Comparison of ENCODE assay signal across 12 cellular contexts in the genomic region with DNA sequence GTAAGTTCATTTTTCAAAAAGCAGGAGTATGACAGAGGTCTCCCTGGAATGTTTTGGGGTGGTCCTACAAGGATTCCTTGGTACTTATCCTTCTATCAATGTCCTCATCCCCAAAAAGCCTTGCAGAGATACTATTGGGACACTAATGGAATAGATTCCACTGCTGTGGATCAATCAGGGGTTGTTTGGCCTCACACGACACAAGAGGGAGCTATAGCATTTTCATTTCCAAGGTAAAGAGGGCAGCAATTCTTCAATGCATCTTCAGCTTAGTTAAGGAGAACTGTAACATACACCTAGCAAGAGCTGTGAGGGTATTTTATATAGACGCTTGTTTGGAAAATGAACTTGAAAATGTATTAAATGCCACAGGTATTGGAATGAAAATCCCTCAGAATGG. TPM values are rescaled to one million over a fixed set of nuclear protein-coding genes. Genes with fewer than 3 reads are reported as not detected.
DNase-seq lines count a peak whose midpoint lies in the region; ATAC-seq and TF ChIP-seq lines count a peak whose summit lies in the region.
"Had no signal": no experiment of that assay in that cellular context is flagged by ENCODE, and none has a peak within 500 bp of the region (broad histone marks: within the 10 kb centered on the region; RNA-seq: fewer than 3 reads in every experiment).

No MANE protein-coding gene starts in this region.

- peak in 1 of 2 experiments; percentile 28 for DNase-seq in Caco-2
- no peak for DNase-seq in LNCaP clone FGC (ENCODE audit: low read depth)
- no peak for DNase-seq in mucosa of gallbladder (ENCODE audit: low spot score)
- no peak for DNase-seq in activated CD4-positive, alpha-beta T cell treated with anti-CD3 and anti-CD28 coated beads for 4 hours
- DNase-seq in heart left ventricle = no peak
- no peak for DNase-seq in esophagus squamous epithelium (lab: John Stamatoyannopoulos, UW)
- DNase-seq: DMS79 had no signal

- peak; percentile 6 to 50 for TF ChIP-seq RAD21 in liver (IDR thresholded peaks at IDR 0.05)

- TF ChIP-seq CTCF in Caco-2 (IDR thresholded peaks at IDR 0.05; ENCODE audit: insufficient read depth in 1 of 2, low read depth in 1 of 2, low read length in 1 of 2, severe bottlenecking in 1 of 2, unreplicated experiment in 1 of 2) (peak; percentile 15 to 48), LNCaP clone FGC (IDR thresholded peaks at IDR 0.05; ENCODE audit: control insufficient read depth, extremely low read depth, insufficient read depth) (peak; percentile 53), brain (conservative IDR thresholded peaks at IDR 0.05) (peak; percentile 49 to 59), liver (IDR thresholded peaks at IDR 0.05; ENCODE audit: low read depth, low read length, missing input control) (no peak), heart left ventricle (IDR thresholded peaks at IDR 0.05) (peak in 3 of 12 donors; percentile 9 to 17 (median 16)), esophagus squamous epithelium (IDR thresholded peaks at IDR 0.05) (peak in 2 of 6 experiments; percentile 18 to 35)

- no TSS peak for BruUV-seq in Caco-2 (replicated peaks; lab: Mats Ljungman, UMichigan)

- no peak for ATAC-seq in heart left ventricle
- ATAC-seq: Right ventricle myocardium inferior had no signal

- no peaks in the 10 kb centered on the region for H3K27me3 Mint-ChIP-seq in Caco-2 (ENCODE audit: insufficient read depth, unreplicated experiment)
- no peaks in the 10 kb centered on the region for H3K27me3 Mint-ChIP-seq in brain

- H3K4me3 ChIP-seq in Caco-2 (ENCODE audit: low read depth, low read length) (no peak overlapping the region), LNCaP clone FGC (ENCODE audit: low read depth, low read length) (no peak overlapping the region), liver (ENCODE audit: low read depth in 1 of 3, low read length in 3 of 3) (no peak overlapping the region), heart left ventricle (no peak overlapping the region), esophagus squamous epithelium (no peak overlapping the region)

- WGBS in liver = 36% methylated on average over 2 of the region's 2 CpGs
- 33 to 51% (median 40%) methylated on average over 2 of the region's 2 CpGs for WGBS in heart left ventricle, 4 donors
- WGBS in esophagus squamous epithelium, 2 donors = 47 to 63% methylated on average over 1 to 2 of the region's 2 CpGs

- H3K36me3 Mint-ChIP-seq in Caco-2 (ENCODE audit: insufficient read depth, unreplicated experiment) = no peaks in the 10 kb centered on the region
- H3K36me3 Mint-ChIP-seq in brain = no peaks in the 10 kb centered on the region

- no peak overlapping the region for H3K9ac ChIP-seq in liver (ENCODE audit: low read depth in 1 of 2, low read length in 2 of 2)

- intact Hi-C loops in Caco-2 (cut with micrococcal nuclease; ENCODE audit: unreplicated experiment) (loop anchor here (1.0 to 10.0 kb wide), 3 partner anchors 49 to 169 kb away; a partner anchor contains a TSS), heart left ventricle (cut with DNase I) (no loop called here), esophagus squamous epithelium (cut with DNase I) (no loop called here)

- POLR2A ChIA-PET in Caco-2 (lab: Charles Lee) = interaction anchor here (0.5 kb wide), 1 partner anchor 1947 kb away, joined by 6 read pairs; no protein-coding TSS in a partner anchor

- no peaks in the 10 kb centered on the region for H3K4me1 ChIP-seq in Caco-2
- no peaks in the 10 kb centered on the region for H3K4me1 ChIP-seq in liver (ENCODE audit: control insufficient read depth in 4 of 4, insufficient read depth in 4 of 4, low read length in 3 of 4)
- H3K4me1 ChIP-seq in heart left ventricle = no peaks in the 10 kb centered on the region
- H3K4me1 ChIP-seq in esophagus squamous epithelium = no peaks in the 10 kb centered on the region

- H3K9me3 ChIP-seq in Caco-2 (no peaks in the 10 kb centered on the region), liver (ENCODE audit: control insufficient read depth in 4 of 4, low read length in 3 of 4) (no peaks in the 10 kb centered on the region), heart left ventricle (no peaks in the 10 kb centered on the region), esophagus squamous epithelium (no peaks in the 10 kb centered on the region)

- H3K27ac Mint-ChIP-seq in Caco-2 (ENCODE audit: unreplicated experiment) (no peak overlapping the region), brain (peak overlapping the region in 1 of 5 experiments; percentile 18)

- H3K4me1 Mint-ChIP-seq in Caco-2 (ENCODE audit: low read depth, unreplicated experiment) = no peaks in the 10 kb centered on the region
- H3K4me1 Mint-ChIP-seq in brain = no peaks in the 10 kb centered on the region

- H3K36me3 ChIP-seq in Caco-2 (ENCODE audit: control insufficient read depth, insufficient read depth, low read length) (no peaks in the 10 kb centered on the region), liver (ENCODE audit: control insufficient read depth in 4 of 4, insufficient read depth in 3 of 4, low read depth in 1 of 4, low read length in 3 of 4) (no peaks in the 10 kb centered on the region), heart left ventricle (no peaks in the 10 kb centered on the region), esophagus squamous epithelium (no peaks in the 10 kb centered on the region)

- H3K4me3 Mint-ChIP-seq in Caco-2 (ENCODE audit: unreplicated experiment) (no peak overlapping the region), brain (no peak overlapping the region)

- CTCF ChIA-PET in Caco-2 (lab: Charles Lee) = interaction anchor here (0.7 to 1.8 kb wide), 3 partner anchors 41 to 171 kb away, joined by 3 to 7 read pairs (median 3); no protein-coding TSS in a partner anchor

- H3K27me3 ChIP-seq in Caco-2 (replicated peaks; ENCODE audit: control insufficient read depth, insufficient read depth, low read length) (no peaks in the 10 kb centered on the region), liver (ENCODE audit: control insufficient read depth in 4 of 4, insufficient read depth in 4 of 4, low read length in 3 of 4) (no peaks in the 10 kb centered on the region), heart left ventricle (peaks cover 0 to 17% (median 0%) of the 10 kb centered on the region in 9 donors), esophagus squamous epithelium (no peaks in the 10 kb centered on the region)

- H3K27ac ChIP-seq in liver (ENCODE audit: low read depth in 1 of 2, low read length in 2 of 2) (no peak overlapping the region), heart left ventricle (no peak overlapping the region), esophagus squamous epithelium (no peak overlapping the region)

- no peak for TF ChIP-seq POLR2A in heart left ventricle (IDR thresholded peaks at IDR 0.05)
- TF ChIP-seq POLR2A in esophagus squamous epithelium (IDR thresholded peaks at IDR 0.05) = no peak

- H3K9me3 Mint-ChIP-seq in Caco-2 (ENCODE audit: unreplicated experiment) (no peaks in the 10 kb centered on the region), brain (peaks cover 0 to 11% (median 2%) of the 10 kb centered on the region in 5 experiments)

TF ChIP-seq in liver, 16 proteins besides CTCF, POLR2A, EP300 and RAD21:
- no peak for TF ChIP-seq EGR1 (IDR thresholded peaks at IDR 0.05; ENCODE audit: low read depth in 2 of 2)
- no peak for TF ChIP-seq TAF1 (conservative IDR thresholded peaks at IDR 0.05)
- no peak for TF ChIP-seq FOXA2 (IDR thresholded peaks at IDR 0.05)
- TF ChIP-seq SP1 (IDR thresholded peaks at IDR 0.05) = no peak
- TF ChIP-seq RXRA (IDR thresholded peaks at IDR 0.05) = no peak
- TF ChIP-seq, protein P1, sequence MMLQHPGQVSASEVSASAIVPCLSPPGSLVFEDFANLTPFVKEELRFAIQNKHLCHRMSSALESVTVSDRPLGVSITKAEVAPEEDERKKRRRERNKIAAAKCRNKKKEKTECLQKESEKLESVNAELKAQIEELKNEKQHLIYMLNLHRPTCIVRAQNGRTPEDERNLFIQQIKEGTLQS (IDR thresholded peaks at IDR 0.05) = no peak
- no peak for TF ChIP-seq YY1 (IDR thresholded peaks at IDR 0.05)
- no peak for TF ChIP-seq JUND (IDR thresholded peaks at IDR 0.05)
- TF ChIP-seq, protein P2, sequence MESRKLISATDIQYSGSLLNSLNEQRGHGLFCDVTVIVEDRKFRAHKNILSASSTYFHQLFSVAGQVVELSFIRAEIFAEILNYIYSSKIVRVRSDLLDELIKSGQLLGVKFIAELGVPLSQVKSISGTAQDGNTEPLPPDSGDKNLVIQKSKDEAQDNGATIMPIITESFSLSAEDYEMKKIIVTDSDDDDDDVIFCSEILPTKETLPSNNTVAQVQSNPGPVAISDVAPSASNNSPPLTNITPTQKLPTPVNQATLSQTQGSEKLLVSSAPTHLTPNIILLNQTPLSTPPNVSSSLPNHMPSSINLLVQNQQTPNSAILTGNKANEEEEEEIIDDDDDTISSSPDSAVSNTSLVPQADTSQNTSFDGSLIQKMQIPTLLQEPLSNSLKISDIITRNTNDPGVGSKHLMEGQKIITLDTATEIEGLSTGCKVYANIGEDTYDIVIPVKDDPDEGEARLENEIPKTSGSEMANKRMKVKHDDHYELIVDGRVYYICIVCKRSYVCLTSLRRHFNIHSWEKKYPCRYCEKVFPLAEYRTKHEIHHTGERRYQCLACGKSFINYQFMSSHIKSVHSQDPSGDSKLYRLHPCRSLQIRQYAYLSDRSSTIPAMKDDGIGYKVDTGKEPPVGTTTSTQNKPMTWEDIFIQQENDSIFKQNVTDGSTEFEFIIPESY (IDR thresholded peaks at IDR 0.05) = no peak
- no peak for TF ChIP-seq NR2F2 (IDR thresholded peaks at IDR 0.05)
- TF ChIP-seq GABPA (IDR thresholded peaks at IDR 0.05 in 1 of 2, conservative IDR thresholded peaks at IDR 0.05 in 1 of 2) = no peak
- TF ChIP-seq FOXA1 (IDR thresholded peaks at IDR 0.05) = no peak

RNA-seq across cellular contexts. Expression of a gene that starts 50.9 kb away (rescaled TPM):
- total RNA-seq in Caco-2 (2022) (not detected in 2 replicates), liver (not detected), mucosa of gallbladder (not detected), heart left ventricle (not detected), esophagus squamous epithelium (not detected)
- polyA plus RNA-seq in brain (ENCODE audit: insufficient read depth, low read depth, low replicate concordance) (not detected), liver (not detected), heart left ventricle (not detected)
- total RNA-seq: activated CD8-positive, alpha-beta memory T cell treated with anti-CD3 and anti-CD28 coated beads for 36 hours; cerebellum; Right ventricle myocardium inferior had no signal
